ENCODE assay signal across 1 cellular context in genomic region chrY:12421788-12422124, GRCh38.
TF ChIP-seq lines count a peak whose summit lies in the region.

No MANE protein-coding gene starts in this region.

TF ChIP-seq in HepG2, 621 proteins besides CTCF, POLR2A, EP300 and RAD21:
- TF ChIP-seq CBX1 (IDR thresholded peaks at IDR 0.05; ENCODE audit: low read depth) (no peak), CENPT (CRISPR knock-in tag; IDR thresholded peaks at IDR 0.05; ENCODE audit: low read depth) (no peak), RFX3 (CRISPR knock-in tag; IDR thresholded peaks at IDR 0.05) (no peak), ZBTB33 (CRISPR knock-in tag; IDR thresholded peaks at IDR 0.05) (peak; percentile 9; the same call in 1 of the 2 replicates), MXD4 (CRISPR knock-in tag; IDR thresholded peaks at IDR 0.05) (no peak), ZNF775 (CRISPR knock-in tag; IDR thresholded peaks at IDR 0.05; ENCODE audit: borderline replicate concordance) (no peak), ZNF12 (CRISPR knock-in tag; IDR thresholded peaks at IDR 0.05) (no peak), ZNF562 (CRISPR knock-in tag; IDR thresholded peaks at IDR 0.05; ENCODE audit: borderline replicate concordance) (no peak)
